Comparison of ENCODE assay signal across 20 cellular contexts in the genomic region with DNA sequence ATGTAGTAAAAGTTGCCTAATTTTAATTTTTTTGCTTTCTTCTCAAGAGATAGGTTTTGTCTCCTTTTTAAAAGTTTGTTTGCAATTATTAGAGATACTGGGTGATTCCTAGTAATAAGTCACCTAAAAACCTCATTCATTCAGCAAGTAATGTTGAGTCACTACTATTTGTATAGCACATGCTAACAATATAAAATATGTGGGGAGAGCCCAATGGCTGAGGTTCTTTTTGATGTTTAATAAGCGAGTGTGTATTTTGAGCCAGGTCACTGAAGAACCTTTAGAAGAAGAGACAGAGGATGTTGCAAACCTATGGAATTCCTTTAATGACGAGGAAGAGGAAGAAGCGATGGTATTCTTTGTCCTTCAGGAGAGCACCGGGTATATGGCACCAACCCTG.
DNase-seq lines count a peak whose midpoint lies in the region; ATAC-seq, FAIRE-seq and TF ChIP-seq lines count a peak whose summit lies in the region.
"Had no signal": no experiment of that assay in that cellular context is flagged by ENCODE, and none has a peak within 500 bp of the region (broad histone marks: within the 10 kb centered on the region; RNA-seq: fewer than 3 reads in every experiment).

No MANE protein-coding gene starts in this region.

- POLR2A ChIA-PET in A549 (lab: Yijun Ruan, JAX) (no interaction called here), PC-3 (lab: Charles Lee; ENCODE audit: unreplicated experiment) (no interaction called here)

- H3K9me2 ChIP-seq in PC-3 (replicated peaks; ENCODE audit: low read length) = 0 out of 2 replicates have a peak, but pooled peaks cover 4% of the 10 kb centered on the region

- no peak overlapping the region for H3K9ac ChIP-seq in PC-3 (ENCODE audit: low read length)
- H3K9ac ChIP-seq: BLaER1 treated with 17β-estradiol and CSF1 and Interleukin-3, amounts not matched to agents 10 nM and 100 nM had no signal

- ATAC-seq in A549 (peak in 1 of 2 experiments; percentile 59; a peak in 3 of 6 replicates), PC-3 (peak; percentile 88)
- ATAC-seq: HCT116 had no signal

- H3K9me3 ChIP-seq in A549 (no peaks in the 10 kb centered on the region), PC-3 (ENCODE audit: low read length) (no peaks in the 10 kb centered on the region)
- H3K9me3 ChIP-seq: BE2C; BLaER1 treated with 17β-estradiol and CSF1 and Interleukin-3, amounts not matched to agents 10 nM and 100 nM had no signal

- H3K4me2 ChIP-seq in A549 (peak overlapping the region; percentile 29; the same call in 2 of the 3 replicates), PC-3 (ENCODE audit: low read length) (peak overlapping the region; percentile 48; the same call in 1 of the 2 replicates)
- H3K4me2 ChIP-seq: BLaER1 treated with 17β-estradiol and CSF1 and Interleukin-3, amounts not matched to agents 10 nM and 100 nM had no signal

- no peak for TF ChIP-seq CTCF in A549 (IDR thresholded peaks at IDR 0.05)
- no peak for TF ChIP-seq CTCF in PC-3 (conservative IDR thresholded peaks at IDR 0.05; ENCODE audit: low read depth, low read length)
- no peak for TF ChIP-seq CTCF in epithelial cell of esophagus (IDR thresholded peaks at IDR 0.05; ENCODE audit: insufficient read depth, low read depth, low read length, missing control alignments)

- no TSS peak for BruUV-seq in PC-3 (replicated peaks; lab: Mats Ljungman, UMichigan)

- no peak for TF ChIP-seq POLR2A in A549 (IDR thresholded peaks at IDR 0.05; ENCODE audit: low read length)

- no peaks in the 10 kb centered on the region for H4K20me1 ChIP-seq in PC-3 (ENCODE audit: low read length)
- H4K20me1 ChIP-seq: BLaER1 treated with 17β-estradiol and CSF1 and Interleukin-3, amounts not matched to agents 10 nM and 100 nM had no signal

- DNase-seq in A549 (ENCODE audit: low read depth in 1 of 2, low spot score in 1 of 2) (peak; percentile 18 to 27), PC-3 (peak; percentile 80), epithelial cell of esophagus (ENCODE audit: low read depth) (peak; percentile 15), activated T-cell treated with anti-CD3 and anti-CD28 coated beads for 4 hours (no peak), D341Med (ENCODE audit: low spot score) (no peak), NCI-H2081 (lab: John Stamatoyannopoulos, UW) (no peak)
- DNase-seq: ACHN; AML-193; BE2C; CD4-positive, alpha-beta T cell; CD8-positive, alpha-beta memory T cell; DMS53; DMS79 treated with DMSO at 0.1 percent for 48 hours; GF-D8 had no signal

- peak; percentile 78 for FAIRE-seq in A549 (lab: Jason Lieb, UNC)
- FAIRE-seq: A204.1, GM12891, GM18507 had no signal

- TF ChIP-seq RAD21 in A549 (conservative IDR thresholded peaks at IDR 0.05 in 1 of 2, IDR thresholded peaks at IDR 0.05 in 1 of 2) = no peak

- H3K36me3 ChIP-seq in PC-3 (ENCODE audit: low read depth, low read length) = no peaks in the 10 kb centered on the region
- H3K36me3 ChIP-seq: BE2C; BLaER1 treated with 17β-estradiol and CSF1 and Interleukin-3, amounts not matched to agents 10 nM and 100 nM had no signal

- CTCF ChIA-PET in A549 (lab: Yijun Ruan, JAX) (no interaction called here), PC-3 (lab: Charles Lee) (no interaction called here)

- intact Hi-C loops in PC-3 (cut with micrococcal nuclease) = no loop called here

- no peak overlapping the region for H2AFZ ChIP-seq in PC-3 (ENCODE audit: low read length)

- H3F3A ChIP-seq in PC-3 (ENCODE audit: low read length, unreplicated experiment) = no peaks in the 10 kb centered on the region

- H3K27ac ChIP-seq in A549 = no peak overlapping the region
- H3K27ac ChIP-seq in PC-3 (ENCODE audit: low read length) = no peak overlapping the region
- H3K27ac ChIP-seq: 22Rv1; BLaER1 treated with 17β-estradiol and CSF1 and Interleukin-3, amounts not matched to agents 10 nM and 100 nM had no signal

- 35% methylated on average over 4 of the region's 4 CpGs for WGBS in A549 (ENCODE audit: missing lambda C conversion rate)

- H3K4me1 ChIP-seq in A549 = peaks cover 8% of the 10 kb centered on the region; the same call in 2 of the 3 replicates
- peaks cover 14% of the 10 kb centered on the region for H3K4me1 ChIP-seq in PC-3 (ENCODE audit: insufficient read depth, low read length)
- H3K4me1 ChIP-seq: BE2C; BLaER1 treated with 17β-estradiol and CSF1 and Interleukin-3, amounts not matched to agents 10 nM and 100 nM had no signal

- H3K4me3 ChIP-seq in A549 (no peak overlapping the region), PC-3 (ENCODE audit: low read length) (no peak overlapping the region), epithelial cell of esophagus (ENCODE audit: low read length) (no peak overlapping the region)
- H3K4me3 ChIP-seq: BLaER1 treated with 17β-estradiol and CSF1 and Interleukin-3, amounts not matched to agents 10 nM and 100 nM had no signal

- no peaks in the 10 kb centered on the region for H3K79me2 ChIP-seq in PC-3 (ENCODE audit: low read length)

- no peak for TF ChIP-seq EP300 in A549 (IDR thresholded peaks at IDR 0.05)

- H3K27me3 ChIP-seq in PC-3 (ENCODE audit: low read length) = no peaks in the 10 kb centered on the region
- H3K27me3 ChIP-seq: BE2C; BLaER1 treated with 17β-estradiol and CSF1 and Interleukin-3, amounts not matched to agents 10 nM and 100 nM had no signal

TF ChIP-seq in A549, 52 proteins besides CTCF, POLR2A, EP300 and RAD21:
- TF ChIP-seq PBX3 (IDR thresholded peaks at IDR 0.05) (no peak), CEBPB (IDR thresholded peaks at IDR 0.05) (no peak), FOSL2 (IDR thresholded peaks at IDR 0.05) (no peak), FOSL2 (CRISPR knock-in tag; IDR thresholded peaks at IDR 0.05) (peak; percentile 10; the same call in 1 of the 2 replicates), ZC3H11A (IDR thresholded peaks at IDR 0.05) (no peak), PHF8 (IDR thresholded peaks at IDR 0.05; ENCODE audit: borderline replicate concordance, low read depth) (no peak), HEYL (CRISPR knock-in tag; IDR thresholded peaks at IDR 0.05) (no peak), HOXB5 (CRISPR knock-in tag; IDR thresholded peaks at IDR 0.05) (no peak)

Comparison
In these comparisons a context has a peak if more than half of its experiments do, and no peak if none do; other contexts are left out.
1. DNase-seq: peak in A549 (2 of 2), PC-3 (single experiment) and epithelial cell of esophagus (single experiment); none in activated T-cell treated with anti-CD3 and anti-CD28 coated beads for 4 hours (single experiment), D341Med (single experiment) and NCI-H2081 (0 of 2).